18 cellular contexts compared by ENCODE assay signal in the genomic region with DNA sequence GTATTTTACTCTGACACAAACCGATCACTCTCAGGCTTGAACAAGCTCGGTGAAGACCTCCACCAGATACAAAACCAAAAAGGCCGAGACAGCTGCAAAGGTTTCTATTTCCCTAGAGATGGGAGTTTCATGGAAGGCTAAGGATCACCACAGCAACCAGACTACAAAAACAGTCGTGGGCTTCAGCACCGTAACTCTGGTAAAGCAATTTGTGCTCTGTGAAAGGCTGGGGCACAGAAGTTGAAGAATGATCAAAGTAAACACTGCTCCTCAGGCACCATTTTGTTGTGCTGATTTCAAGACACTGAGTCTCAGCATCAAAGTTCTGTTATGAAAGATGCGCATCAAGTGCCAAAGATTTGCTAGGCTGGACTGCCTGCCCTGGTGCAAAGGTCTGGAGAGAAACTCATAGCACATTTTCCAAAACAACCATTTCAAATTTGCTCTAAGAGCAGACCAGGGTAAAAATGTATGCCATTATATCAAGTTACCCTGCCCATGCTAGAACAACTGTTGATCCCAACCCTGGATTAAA.
A peak's percentile ranks its signal among the peaks of the same experiment; 100 is the strongest.
DNase-seq lines count a peak whose midpoint lies in the region; ATAC-seq and TF ChIP-seq lines count a peak whose summit lies in the region.
"Had no signal": no experiment of that assay in that cellular context is flagged by ENCODE, and none has a peak within 500 bp of the region (broad histone marks: within the 10 kb centered on the region; RNA-seq: fewer than 3 reads in every experiment).

No MANE protein-coding gene starts in this region.

- H3K27me3 Mint-ChIP-seq in activated CD8-positive, alpha-beta memory T cell treated with anti-CD3 and anti-CD28 coated beads, Interleukin-2, amount 10 ng/mL, durations not matched to agents 7 days and 5 days = no peaks in the 10 kb centered on the region
- H3K27me3 Mint-ChIP-seq in natural killer cell (ENCODE audit: low read depth in 2 of 2) = no peaks in the 10 kb centered on the region

- no peaks in the 10 kb centered on the region for H3K27me3 ChIP-seq in esophagus squamous epithelium
- H3K27me3 ChIP-seq in thymus (ENCODE audit: control insufficient read depth, insufficient read depth) = no peaks in the 10 kb centered on the region
- H3K27me3 ChIP-seq: tibial nerve had no signal

- no peak overlapping the region for H3K4me3 Mint-ChIP-seq in activated CD8-positive, alpha-beta memory T cell treated with anti-CD3 and anti-CD28 coated beads, Interleukin-2, amount 10 ng/mL, durations not matched to agents 7 days and 5 days
- no peak overlapping the region for H3K4me3 Mint-ChIP-seq in natural killer cell

- H3K27ac Mint-ChIP-seq in activated CD8-positive, alpha-beta memory T cell treated with anti-CD3 and anti-CD28 coated beads, Interleukin-2, amount 10 ng/mL, durations not matched to agents 7 days and 5 days = no peak overlapping the region
- H3K27ac Mint-ChIP-seq in natural killer cell = peak overlapping the region; percentile 88 to 89

- 82 to 84% methylated on average over 6 of the region's 6 CpGs for WGBS in esophagus squamous epithelium, 2 donors
- 94% methylated on average over 6 of the region's 6 CpGs for WGBS in thymus

- DNase-seq in activated CD8-positive, alpha-beta memory T cell treated with anti-CD3 and anti-CD28 coated beads for 24 hours = peak; percentile 28
- DNase-seq in activated CD8-positive, alpha-beta memory T cell treated with anti-CD3 and anti-CD28 coated beads, Interleukin-2, amount 10 ng/mL, durations not matched to agents 7 days and 5 days = no peak
- DNase-seq in esophagus squamous epithelium (lab: John Stamatoyannopoulos, UW) (no peak), natural killer cell (no peak), left colon (no peak), SHP77 treated with DMSO at 0.1 percent for 48 hours (lab: John Stamatoyannopoulos, UW) (no peak), DMS114 treated with DMSO at 0.1 percent for 48 hours (lab: John Stamatoyannopoulos, UW; ENCODE audit: unreplicated experiment) (no peak)
- DNase-seq: activated CD4-positive, alpha-beta T cell treated with anti-CD3 and anti-CD28 coated beads for 48 hours; activated T-cell treated with anti-CD3 and anti-CD28 coated beads for 4 hours; amniotic stem cell; NCI-H1417 treated with DMSO at 0.1 percent for 48 hours; NCI-H345; retina; SHP77; T-helper 9 cell had no signal

- TF ChIP-seq POLR2A in esophagus squamous epithelium (IDR thresholded peaks at IDR 0.05) = no peak

- H3K9me3 ChIP-seq in esophagus squamous epithelium = no peaks in the 10 kb centered on the region
- H3K9me3 ChIP-seq in thymus (ENCODE audit: control insufficient read depth) = no peaks in the 10 kb centered on the region
- H3K9me3 ChIP-seq: tibial nerve had no signal

- TF ChIP-seq CTCF in esophagus squamous epithelium (IDR thresholded peaks at IDR 0.05) (no peak), natural killer cell (IDR thresholded peaks at IDR 0.05) (no peak)

- H3K4me1 ChIP-seq in esophagus squamous epithelium (peaks cover 0 to 49% (median 0%) of the 10 kb centered on the region in 3 donors), thymus (ENCODE audit: control insufficient read depth, insufficient read depth, low read length) (no peaks in the 10 kb centered on the region)

- H3K36me3 ChIP-seq in esophagus squamous epithelium (no peaks in the 10 kb centered on the region), thymus (ENCODE audit: control insufficient read depth, insufficient read depth) (no peaks in the 10 kb centered on the region)
- H3K36me3 ChIP-seq: tibial nerve had no signal

- peaks cover 4% of the 10 kb centered on the region for H3K4me1 Mint-ChIP-seq in activated CD8-positive, alpha-beta memory T cell treated with anti-CD3 and anti-CD28 coated beads, Interleukin-2, amount 10 ng/mL, durations not matched to agents 7 days and 5 days
- peaks cover 69 to 79% of the 10 kb centered on the region in 2 donors for H3K4me1 Mint-ChIP-seq in natural killer cell

- H3K4me3 ChIP-seq in esophagus squamous epithelium (no peak overlapping the region), thymus (ENCODE audit: low read length) (no peak overlapping the region)
- H3K4me3 ChIP-seq: tibial nerve had no signal

- ATAC-seq in activated CD8-positive, alpha-beta memory T cell treated with anti-CD3 and anti-CD28 coated beads, Interleukin-2, amount 10 ng/mL, durations not matched to agents 7 days and 5 days = no peak
- ATAC-seq in natural killer cell = peak in 1 of 3 donors; percentile 15
- no peak for ATAC-seq in left colon

- intact Hi-C loops in esophagus squamous epithelium (cut with DNase I) = no loop called here
- intact Hi-C loops in natural killer cell (cut with micrococcal nuclease) = loop anchor here (5.0 kb wide), 1 partner anchor 42 kb away; no protein-coding TSS in a partner anchor
- intact Hi-C loops in left colon (cut with DNase I, micrococcal nuclease) = no loop called here

- H3K27ac ChIP-seq in esophagus squamous epithelium = peak overlapping the region in 3 of 4 donors; percentile 52 to 69 (median 61)
- peak overlapping the region; percentile 52 for H3K27ac ChIP-seq in thymus (ENCODE audit: low read depth)
- H3K27ac ChIP-seq: HL-60 had no signal

- H3K9me3 Mint-ChIP-seq in activated CD8-positive, alpha-beta memory T cell treated with anti-CD3 and anti-CD28 coated beads, Interleukin-2, amount 10 ng/mL, durations not matched to agents 7 days and 5 days (ENCODE audit: low read depth) = no peaks in the 10 kb centered on the region
- H3K9me3 Mint-ChIP-seq in natural killer cell = no peaks in the 10 kb centered on the region

- peaks cover 10% of the 10 kb centered on the region for H3K36me3 Mint-ChIP-seq in activated CD8-positive, alpha-beta memory T cell treated with anti-CD3 and anti-CD28 coated beads, Interleukin-2, amount 10 ng/mL, durations not matched to agents 7 days and 5 days
- H3K36me3 Mint-ChIP-seq in natural killer cell = peaks cover 15% of the 10 kb centered on the region

- CTCF ChIA-PET in activated CD8-positive, alpha-beta memory T cell treated with anti-CD3 and anti-CD28 coated beads, Interleukin-2, amount 10 ng/mL, durations not matched to agents 7 days and 5 days (lab: Charles Lee) = interaction anchor here (1.1 kb wide), 1 partner anchor 13 kb away, joined by 3 read pairs; no protein-coding TSS in a partner anchor
